ENCODE assay signal across 1 cellular context in the genomic region with DNA sequence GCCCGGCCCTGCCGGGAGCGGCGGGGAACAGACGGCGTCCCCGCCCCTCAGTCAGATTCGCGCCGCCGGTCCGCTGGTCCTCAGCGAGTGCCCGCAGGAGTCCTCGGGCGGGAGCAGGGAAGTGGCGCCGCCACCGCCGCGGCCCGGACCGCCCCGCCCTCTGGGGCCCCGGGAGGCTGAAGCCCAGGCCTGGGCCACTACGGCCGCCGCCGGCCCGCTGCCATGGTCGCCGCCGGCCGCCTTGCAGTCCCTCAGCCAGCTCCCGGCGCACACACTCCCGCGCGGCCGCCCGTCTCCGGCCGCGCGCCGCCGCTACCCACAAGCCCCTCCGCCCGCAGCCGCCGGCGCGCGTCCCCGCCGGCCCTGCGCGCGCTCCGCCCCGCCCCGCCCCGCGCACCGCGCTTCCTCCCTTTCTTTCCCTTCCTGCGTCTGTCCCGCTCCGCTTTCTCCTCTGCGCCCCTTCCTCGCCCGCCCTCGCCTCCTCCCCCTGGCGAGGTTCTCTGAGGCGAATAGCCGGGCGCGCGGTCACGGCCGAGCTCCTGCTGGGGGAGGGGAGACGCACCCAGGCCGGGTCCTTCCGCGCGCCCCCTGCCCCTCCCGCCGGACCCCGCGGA.
TF ChIP-seq lines count a peak whose summit lies in the region.

Gene ROCK2, minus strand, starts transcription at position 295 of the 614 bp plus-strand sequence. CDS start 500 bp downstream, outside the sequence.

TF ChIP-seq in HEK293, 187 proteins besides CTCF, POLR2A, EP300 and RAD21 (continued from another document and continues in another):
- TF ChIP-seq ZNF404 (tag by site-specific recombination; IDR thresholded peaks at IDR 0.05) (no peak), ZNF596 (tag by site-specific recombination; IDR thresholded peaks at IDR 0.05) (no peak), ZNF391 (tag by site-specific recombination; IDR thresholded peaks at IDR 0.05; ENCODE audit: borderline replicate concordance, low read depth) (no peak), TRIM28 (IDR thresholded peaks at IDR 0.05; ENCODE audit: borderline replicate concordance, low read length) (no peak), ZBTB7A (tag by site-specific recombination; IDR thresholded peaks at IDR 0.05; ENCODE audit: low read depth) (no peak), ZNF341 (tag by site-specific recombination; IDR thresholded peaks at IDR 0.05; ENCODE audit: low read depth) (peak; percentile 83), ZBTB1 (tag by site-specific recombination; IDR thresholded peaks at IDR 0.05) (no peak), ZNF423 (tag by site-specific recombination; IDR thresholded peaks at IDR 0.05) (no peak), ZNF571 (tag by site-specific recombination; IDR thresholded peaks at IDR 0.05) (no peak), ZNF449 (tag by site-specific recombination; IDR thresholded peaks at IDR 0.05) (no peak), KLF9 (tag by site-specific recombination; IDR thresholded peaks at IDR 0.05; ENCODE audit: low read depth) (peak; percentile 57), ZNF324 (tag by site-specific recombination; IDR thresholded peaks at IDR 0.05) (no peak), SP3 (tag by site-specific recombination; IDR thresholded peaks at IDR 0.05) (peak; percentile 70), ZNF24 (tag by site-specific recombination; IDR thresholded peaks at IDR 0.05) (no peak), ZSCAN30 (tag by site-specific recombination; IDR thresholded peaks at IDR 0.05) (no peak), IKZF3 (tag by site-specific recombination; IDR thresholded peaks at IDR 0.05) (peak; percentile 88), ZNF350 (tag by site-specific recombination; IDR thresholded peaks at IDR 0.05) (no peak), ZNF677 (tag by site-specific recombination; IDR thresholded peaks at IDR 0.05) (no peak), ZNF239 (tag by site-specific recombination; IDR thresholded peaks at IDR 0.05) (no peak), HOXD13 (CRISPR knock-in tag; IDR thresholded peaks at IDR 0.05; ENCODE audit: borderline replicate concordance) (no peak), ZNF510 (tag by site-specific recombination; IDR thresholded peaks at IDR 0.05; ENCODE audit: insufficient replicate concordance) (no peak), MYNN (tag by site-specific recombination; IDR thresholded peaks at IDR 0.05; ENCODE audit: borderline replicate concordance) (no peak), ZNF132 (tag by site-specific recombination; IDR thresholded peaks at IDR 0.05; ENCODE audit: borderline replicate concordance) (no peak), ZFHX2 (tag by site-specific recombination; conservative IDR thresholded peaks at IDR 0.05) (peak; percentile 41; the same call in 1 of the 2 replicates), SP7 (tag by site-specific recombination; IDR thresholded peaks at IDR 0.05) (no peak), ZNF558 (tag by site-specific recombination; IDR thresholded peaks at IDR 0.05) (no peak), ZNF629 (tag by site-specific recombination; IDR thresholded peaks at IDR 0.05) (no peak), EGR2 (tag by site-specific recombination; IDR thresholded peaks at IDR 0.05; ENCODE audit: low read depth) (no peak), HOXA7 (CRISPR knock-in tag; IDR thresholded peaks at IDR 0.05; ENCODE audit: borderline replicate concordance) (no peak), ZNF169 (tag by site-specific recombination; IDR thresholded peaks at IDR 0.05) (no peak), ZNF48 (tag by site-specific recombination; IDR thresholded peaks at IDR 0.05) (no peak), ZNF747 (tag by site-specific recombination; IDR thresholded peaks at IDR 0.05) (no peak), RBAK (tag by site-specific recombination; IDR thresholded peaks at IDR 0.05) (no peak), ZNF837 (tag by site-specific recombination; IDR thresholded peaks at IDR 0.05) (no peak), YY2 (tag by site-specific recombination; IDR thresholded peaks at IDR 0.05) (no peak), GFI1B (tag by site-specific recombination; IDR thresholded peaks at IDR 0.05) (no peak), KLF8 (tag by site-specific recombination; IDR thresholded peaks at IDR 0.05) (peak; percentile 55; the same call in 1 of the 2 replicates), ZNF214 (tag by site-specific recombination; IDR thresholded peaks at IDR 0.05; ENCODE audit: borderline replicate concordance) (no peak), ZFP69B (tag by site-specific recombination; IDR thresholded peaks at IDR 0.05) (no peak), ZNF175 (tag by site-specific recombination; IDR thresholded peaks at IDR 0.05) (no peak), ELK4 (IDR thresholded peaks at IDR 0.05; ENCODE audit: borderline replicate concordance, low read depth, low read length) (no peak), ZNF155 (tag by site-specific recombination; IDR thresholded peaks at IDR 0.05) (no peak), ZNF2 (tag by site-specific recombination; IDR thresholded peaks at IDR 0.05) (no peak), REPIN1 (tag by site-specific recombination; IDR thresholded peaks at IDR 0.05; ENCODE audit: low read depth) (no peak), ZNF248 (tag by site-specific recombination; IDR thresholded peaks at IDR 0.05) (no peak), ZNF10 (tag by site-specific recombination; IDR thresholded peaks at IDR 0.05) (no peak), ZFP41 (tag by site-specific recombination; IDR thresholded peaks at IDR 0.05; ENCODE audit: borderline replicate concordance) (no peak), ZNF121 (tag by site-specific recombination; IDR thresholded peaks at IDR 0.05) (no peak), BCL11B (tag by site-specific recombination; IDR thresholded peaks at IDR 0.05; ENCODE audit: low read depth) (no peak), KLF1 (tag by site-specific recombination; IDR thresholded peaks at IDR 0.05) (peak; percentile 30; the same call in 1 of the 2 replicates), ZIC2 (tag by site-specific recombination; IDR thresholded peaks at IDR 0.05) (peak; percentile 13; the same call in 1 of the 2 replicates), GLI2 (tag by site-specific recombination; IDR thresholded peaks at IDR 0.05; ENCODE audit: borderline replicate concordance, low read depth) (no peak), SP2 (tag by site-specific recombination; IDR thresholded peaks at IDR 0.05) (peak; percentile 69), ZNF354C (tag by site-specific recombination; IDR thresholded peaks at IDR 0.05; ENCODE audit: borderline replicate concordance, low read depth) (no peak), ZNF791 (tag by site-specific recombination; IDR thresholded peaks at IDR 0.05) (no peak)
- TF ChIP-seq, protein P1, sequence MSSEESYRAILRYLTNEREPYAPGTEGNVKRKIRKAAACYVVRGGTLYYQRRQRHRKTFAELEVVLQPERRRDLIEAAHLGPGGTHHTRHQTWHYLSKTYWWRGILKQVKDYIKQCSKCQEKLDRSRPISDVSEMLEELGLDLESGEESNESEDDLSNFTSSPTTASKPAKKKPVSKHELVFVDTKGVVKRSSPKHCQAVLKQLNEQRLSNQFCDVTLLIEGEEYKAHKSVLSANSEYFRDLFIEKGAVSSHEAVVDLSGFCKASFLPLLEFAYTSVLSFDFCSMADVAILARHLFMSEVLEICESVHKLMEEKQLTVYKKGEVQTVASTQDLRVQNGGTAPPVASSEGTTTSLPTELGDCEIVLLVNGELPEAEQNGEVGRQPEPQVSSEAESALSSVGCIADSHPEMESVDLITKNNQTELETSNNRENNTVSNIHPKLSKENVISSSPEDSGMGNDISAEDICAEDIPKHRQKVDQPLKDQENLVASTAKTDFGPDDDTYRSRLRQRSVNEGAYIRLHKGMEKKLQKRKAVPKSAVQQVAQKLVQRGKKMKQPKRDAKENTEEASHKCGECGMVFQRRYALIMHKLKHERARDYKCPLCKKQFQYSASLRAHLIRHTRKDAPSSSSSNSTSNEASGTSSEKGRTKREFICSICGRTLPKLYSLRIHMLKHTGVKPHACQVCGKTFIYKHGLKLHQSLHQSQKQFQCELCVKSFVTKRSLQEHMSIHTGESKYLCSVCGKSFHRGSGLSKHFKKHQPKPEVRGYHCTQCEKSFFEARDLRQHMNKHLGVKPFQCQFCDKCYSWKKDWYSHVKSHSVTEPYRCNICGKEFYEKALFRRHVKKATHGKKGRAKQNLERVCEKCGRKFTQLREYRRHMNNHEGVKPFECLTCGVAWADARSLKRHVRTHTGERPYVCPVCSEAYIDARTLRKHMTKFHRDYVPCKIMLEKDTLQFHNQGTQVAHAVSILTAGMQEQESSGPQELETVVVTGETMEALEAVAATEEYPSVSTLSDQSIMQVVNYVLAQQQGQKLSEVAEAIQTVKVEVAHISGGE (tag by site-specific recombination; conservative IDR thresholded peaks at IDR 0.05; ENCODE audit: low read depth): no peak
- TF ChIP-seq, protein P2, sequence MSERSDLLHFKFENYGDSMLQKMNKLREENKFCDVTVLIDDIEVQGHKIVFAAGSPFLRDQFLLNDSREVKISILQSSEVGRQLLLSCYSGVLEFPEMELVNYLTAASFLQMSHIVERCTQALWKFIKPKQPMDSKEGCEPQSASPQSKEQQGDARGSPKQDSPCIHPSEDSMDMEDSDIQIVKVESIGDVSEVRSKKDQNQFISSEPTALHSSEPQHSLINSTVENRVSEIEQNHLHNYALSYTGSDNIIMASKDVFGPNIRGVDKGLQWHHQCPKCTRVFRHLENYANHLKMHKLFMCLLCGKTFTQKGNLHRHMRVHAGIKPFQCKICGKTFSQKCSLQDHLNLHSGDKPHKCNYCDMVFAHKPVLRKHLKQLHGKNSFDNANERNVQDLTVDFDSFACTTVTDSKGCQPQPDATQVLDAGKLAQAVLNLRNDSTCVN (tag by site-specific recombination; optimal IDR thresholded peaks at IDR 0.05): peak; percentile 79
- TF ChIP-seq, protein P3, sequence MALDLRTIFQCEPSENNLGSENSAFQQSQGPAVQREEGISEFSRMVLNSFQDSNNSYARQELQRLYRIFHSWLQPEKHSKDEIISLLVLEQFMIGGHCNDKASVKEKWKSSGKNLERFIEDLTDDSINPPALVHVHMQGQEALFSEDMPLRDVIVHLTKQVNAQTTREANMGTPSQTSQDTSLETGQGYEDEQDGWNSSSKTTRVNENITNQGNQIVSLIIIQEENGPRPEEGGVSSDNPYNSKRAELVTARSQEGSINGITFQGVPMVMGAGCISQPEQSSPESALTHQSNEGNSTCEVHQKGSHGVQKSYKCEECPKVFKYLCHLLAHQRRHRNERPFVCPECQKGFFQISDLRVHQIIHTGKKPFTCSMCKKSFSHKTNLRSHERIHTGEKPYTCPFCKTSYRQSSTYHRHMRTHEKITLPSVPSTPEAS (tag by site-specific recombination; IDR thresholded peaks at IDR 0.05): no peak
- TF ChIP-seq, protein P4, sequence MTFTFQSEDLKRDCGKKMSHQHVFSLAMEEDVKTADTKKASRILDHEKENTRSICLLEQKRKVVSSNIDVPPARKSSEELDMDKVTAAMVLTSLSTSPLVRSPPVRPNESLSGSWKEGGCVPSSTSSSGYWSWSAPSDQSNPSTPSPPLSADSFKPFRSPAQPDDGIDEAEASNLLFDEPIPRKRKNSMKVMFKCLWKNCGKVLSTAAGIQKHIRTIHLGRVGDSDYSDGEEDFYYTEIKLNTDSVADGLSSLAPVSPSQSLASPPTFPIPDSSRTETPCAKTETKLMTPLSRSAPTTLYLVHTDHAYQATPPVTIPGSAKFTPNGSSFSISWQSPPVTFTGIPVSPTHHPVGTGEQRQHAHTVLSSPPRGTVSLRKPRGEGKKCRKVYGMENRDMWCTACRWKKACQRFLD (tag by site-specific recombination; IDR thresholded peaks at IDR 0.05): no peak
- TF ChIP-seq, protein P5, sequence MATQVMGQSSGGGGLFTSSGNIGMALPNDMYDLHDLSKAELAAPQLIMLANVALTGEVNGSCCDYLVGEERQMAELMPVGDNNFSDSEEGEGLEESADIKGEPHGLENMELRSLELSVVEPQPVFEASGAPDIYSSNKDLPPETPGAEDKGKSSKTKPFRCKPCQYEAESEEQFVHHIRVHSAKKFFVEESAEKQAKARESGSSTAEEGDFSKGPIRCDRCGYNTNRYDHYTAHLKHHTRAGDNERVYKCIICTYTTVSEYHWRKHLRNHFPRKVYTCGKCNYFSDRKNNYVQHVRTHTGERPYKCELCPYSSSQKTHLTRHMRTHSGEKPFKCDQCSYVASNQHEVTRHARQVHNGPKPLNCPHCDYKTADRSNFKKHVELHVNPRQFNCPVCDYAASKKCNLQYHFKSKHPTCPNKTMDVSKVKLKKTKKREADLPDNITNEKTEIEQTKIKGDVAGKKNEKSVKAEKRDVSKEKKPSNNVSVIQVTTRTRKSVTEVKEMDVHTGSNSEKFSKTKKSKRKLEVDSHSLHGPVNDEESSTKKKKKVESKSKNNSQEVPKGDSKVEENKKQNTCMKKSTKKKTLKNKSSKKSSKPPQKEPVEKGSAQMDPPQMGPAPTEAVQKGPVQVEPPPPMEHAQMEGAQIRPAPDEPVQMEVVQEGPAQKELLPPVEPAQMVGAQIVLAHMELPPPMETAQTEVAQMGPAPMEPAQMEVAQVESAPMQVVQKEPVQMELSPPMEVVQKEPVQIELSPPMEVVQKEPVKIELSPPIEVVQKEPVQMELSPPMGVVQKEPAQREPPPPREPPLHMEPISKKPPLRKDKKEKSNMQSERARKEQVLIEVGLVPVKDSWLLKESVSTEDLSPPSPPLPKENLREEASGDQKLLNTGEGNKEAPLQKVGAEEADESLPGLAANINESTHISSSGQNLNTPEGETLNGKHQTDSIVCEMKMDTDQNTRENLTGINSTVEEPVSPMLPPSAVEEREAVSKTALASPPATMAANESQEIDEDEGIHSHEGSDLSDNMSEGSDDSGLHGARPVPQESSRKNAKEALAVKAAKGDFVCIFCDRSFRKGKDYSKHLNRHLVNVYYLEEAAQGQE (tag by site-specific recombination; IDR thresholded peaks at IDR 0.05): no peak
